Comparison of ENCODE assay signal across 13 cellular contexts in genomic region chr5:147481376-147481775, GRCh38. TPM values are rescaled to one million over a fixed set of nuclear protein-coding genes. Genes with fewer than 3 reads are reported as not detected.
A peak's percentile ranks its signal among the peaks of the same experiment; 100 is the strongest.
DNase-seq lines count a peak whose midpoint lies in the region; ATAC-seq and TF ChIP-seq lines count a peak whose summit lies in the region.
"Had no signal": no experiment of that assay in that cellular context is flagged by ENCODE, and none has a peak within 500 bp of the region (broad histone marks: within the 10 kb centered on the region; RNA-seq: fewer than 3 reads in every experiment).

No MANE protein-coding gene starts in this region.

- TF ChIP-seq EP300 in SK-N-SH (IDR thresholded peaks at IDR 0.05; ENCODE audit: borderline replicate concordance in 1 of 2, low read depth in 1 of 2, low read length in 1 of 2) = no peak

- H3K9me3 ChIP-seq in SK-N-SH = no peaks in the 10 kb centered on the region
- H3K9me3 ChIP-seq: colonic mucosa had no signal

- no peaks in the 10 kb centered on the region for H3K36me3 ChIP-seq in SK-N-SH (replicated peaks in 1 of 2; ENCODE audit: control insufficient read depth in 1 of 2, insufficient read depth in 2 of 2, low read length in 1 of 2)
- H3K36me3 ChIP-seq: colonic mucosa had no signal

- DNase-seq in AG10803 (ENCODE audit: low read depth) (peak; percentile 90), SK-N-SH (no peak), foreskin keratinocyte (peak; percentile 75 to 88), NCI-H187 (lab: John Stamatoyannopoulos, UW) (no peak), NCI-H146 (lab: John Stamatoyannopoulos, UW) (no peak), DMS53 treated with DMSO at 0.1 percent for 48 hours (lab: John Stamatoyannopoulos, UW; ENCODE audit: unreplicated experiment) (no peak)
- DNase-seq: activated T-cell treated with anti-CD3 and anti-CD28 coated beads, Interleukin-2, amount 50 U/mL, for 4 hours; colonic mucosa; islet precursor cell; NCI-H2227 treated with DMSO at 0.1 percent for 48 hours; T-helper 17 cell had no signal

- H3K4me1 ChIP-seq in SK-N-SH (ENCODE audit: control insufficient read depth in 1 of 2, insufficient read depth in 2 of 2, low read depth in 1 of 2, low read length in 1 of 2) (peaks cover 48 to 52% of the 10 kb centered on the region in 2 experiments), foreskin keratinocyte (peaks cover 18% of the 10 kb centered on the region)
- H3K4me1 ChIP-seq: colonic mucosa had no signal

- no peak overlapping the region for H2AFZ ChIP-seq in SK-N-SH (ENCODE audit: low read depth)

- TF ChIP-seq RAD21 in SK-N-SH (IDR thresholded peaks at IDR 0.05; ENCODE audit: low read length) = no peak

- no peaks in the 10 kb centered on the region for H3K27me3 ChIP-seq in SK-N-SH (ENCODE audit: insufficient read depth)
- no peaks in the 10 kb centered on the region for H3K27me3 ChIP-seq in foreskin keratinocyte
- H3K27me3 ChIP-seq: colonic mucosa had no signal

- H3K79me2 ChIP-seq in SK-N-SH (ENCODE audit: insufficient read depth) = peaks cover 73% of the 10 kb centered on the region

- CTCF ChIA-PET in SK-N-SH (lab: Yijun Ruan, JAX) = interaction anchor here (1.0 to 1.7 kb wide), 5 partner anchors 8 to 948 kb away, joined by 3 to 5 read pairs (median 3); no protein-coding TSS in a partner anchor

- ATAC-seq in GM21526 (IDR thresholded peaks at IDR 0.05; ENCODE audit: low FRiP score, unreplicated experiment) (peak; percentile 11), foreskin keratinocyte (peak; percentile 10), GM18861 (IDR thresholded peaks at IDR 0.05; ENCODE audit: unreplicated experiment) (no peak)
- ATAC-seq: activated T-cell treated with anti-CD3 and anti-CD28 coated beads, Interleukin-2, amount 50 U/mL, for 4 hours; T-helper 17 cell had no signal

- H3K4me2 ChIP-seq in SK-N-SH = 0 out of 2 replicates have a peak overlapping the region, but pooled peaks have one; percentile 48

- H3F3A ChIP-seq in SK-N-SH (replicated peaks; ENCODE audit: insufficient read depth) = peaks cover 41% of the 10 kb centered on the region

- H3K4me3 ChIP-seq in AG10803 (ENCODE audit: low read length) (no peak overlapping the region), SK-N-SH (ENCODE audit: low read depth in 2 of 2, low read length in 1 of 2) (no peak overlapping the region)
- H3K4me3 ChIP-seq: colonic mucosa had no signal

- no peak for TF ChIP-seq CTCF in AG10803 (conservative IDR thresholded peaks at IDR 0.05; ENCODE audit: low read length)
- TF ChIP-seq CTCF in SK-N-SH (IDR thresholded peaks at IDR 0.05) = no peak
- no peak for TF ChIP-seq CTCF in foreskin keratinocyte (conservative IDR thresholded peaks at IDR 0.05)

- no peaks in the 10 kb centered on the region for H3K9me2 ChIP-seq in SK-N-SH

- peak overlapping the region; percentile 74 for H3K9ac ChIP-seq in SK-N-SH

- no peaks in the 10 kb centered on the region for H4K20me1 ChIP-seq in SK-N-SH (ENCODE audit: insufficient read depth)

- POLR2A ChIA-PET in SK-N-SH (lab: Yijun Ruan, JAX) = no interaction called here

- 50% methylated on average over 1 of the region's 1 CpG for WGBS in SK-N-SH (ENCODE audit: low lambda C conversion rate)

- peak overlapping the region; percentile 95 to 99 for H3K27ac ChIP-seq in SK-N-SH (ENCODE audit: low read depth in 2 of 2, low read length in 1 of 2)
- peak overlapping the region; percentile 71 for H3K27ac ChIP-seq in foreskin keratinocyte
- H3K27ac ChIP-seq: colonic mucosa had no signal

TF ChIP-seq in SK-N-SH, 30 proteins besides CTCF, POLR2A, EP300 and RAD21 (continues in another document):
- no peak for TF ChIP-seq USF2 (IDR thresholded peaks at IDR 0.05; ENCODE audit: borderline replicate concordance, low read depth, low read length)
- no peak for TF ChIP-seq SMC3 (IDR thresholded peaks at IDR 0.05; ENCODE audit: low read depth, low read length)
- TF ChIP-seq TCF12 (IDR thresholded peaks at IDR 0.05) = no peak
- no peak for TF ChIP-seq GABPA (IDR thresholded peaks at IDR 0.05; ENCODE audit: low read depth)
- TF ChIP-seq NRF1 (IDR thresholded peaks at IDR 0.05; ENCODE audit: low read depth, low read length) = no peak
- TF ChIP-seq ZBTB33 (IDR thresholded peaks at IDR 0.05; ENCODE audit: borderline replicate concordance, low read depth) = no peak
- no peak for TF ChIP-seq IRF3 (IDR thresholded peaks at IDR 0.05; ENCODE audit: low read depth, low read length)
- TF ChIP-seq USF1 (IDR thresholded peaks at IDR 0.05; ENCODE audit: borderline replicate concordance, low read depth) = no peak
- TF ChIP-seq POLR2AphosphoS5 (IDR thresholded peaks at IDR 0.05; ENCODE audit: low read depth, low read length) = no peak
- TF ChIP-seq REST (IDR thresholded peaks at IDR 0.05; ENCODE audit: low read depth, low read length) = no peak
- TF ChIP-seq MEF2A (IDR thresholded peaks at IDR 0.05; ENCODE audit: borderline replicate concordance, low read depth) = no peak
- TF ChIP-seq JUND (IDR thresholded peaks at IDR 0.05) = no peak
- no peak for TF ChIP-seq NFIC (IDR thresholded peaks at IDR 0.05; ENCODE audit: borderline replicate concordance)
- no peak for TF ChIP-seq FOXJ3 (CRISPR knock-in tag; IDR thresholded peaks at IDR 0.05)

RNA-seq across cellular contexts. Expression of gene DPYSL3, which starts 28.5 kb away (rescaled TPM):
- 123 and 150 TPM in 2 replicates for polyA plus RNA-seq in SK-N-SH (2012; rRNA removed)
- 117 and 131 TPM in 2 replicates for polyA plus RNA-seq in SK-N-SH (2012; cell fraction: cytosol; rRNA removed)
- 176 and 191 TPM in 2 replicates for polyA plus RNA-seq in SK-N-SH (2012; cell fraction: nucleus; rRNA removed)
- total RNA-seq in foreskin keratinocyte = 29.4 and 53.6 TPM in 2 replicates
- 14.5 and 24.3 TPM in 2 replicates for polyA plus RNA-seq in foreskin keratinocyte
- total RNA-seq: T-helper 17 cell had no signal

Comparison
In these comparisons a context has a peak if more than half of its experiments do, and no peak if none do; other contexts are left out.
1. DNase-seq: peak in AG10803 (single experiment) and foreskin keratinocyte (2 of 2); none in SK-N-SH (single experiment), NCI-H187 (0 of 2), NCI-H146 (single experiment) and DMS53 treated with DMSO at 0.1 percent for 48 hours (single experiment).